Comparison of ENCODE assay signal across 20 cellular contexts in genomic region chr21:16751705-16752104, GRCh38.
"Had no signal": no experiment of that assay in that cellular context is flagged by ENCODE, and none has a peak within 500 bp of the region (broad histone marks: within the 10 kb centered on the region; RNA-seq: fewer than 3 reads in every experiment).

No MANE protein-coding gene starts in this region.

- H3K4me1 Mint-ChIP-seq: naive thymus-derived CD4-positive, alpha-beta T cell; neural progenitor cell; stimulated activated naive B cell treated with anti-CD40 and anti-IgM and Interleukin-4, amounts not matched to agents 10 μg/mL and 1 μg/mL and 100 μg/mL, for 72 hours had no signal

- H3K4me3 Mint-ChIP-seq: naive thymus-derived CD4-positive, alpha-beta T cell; neural progenitor cell; stimulated activated naive B cell treated with anti-CD40 and anti-IgM and Interleukin-4, amounts not matched to agents 10 μg/mL and 1 μg/mL and 100 μg/mL, for 72 hours had no signal

- H3K4me3 ChIP-seq: ascending aorta, esophagus muscularis mucosa, heart right ventricle, mucosa of descending colon, neural progenitor cell, sigmoid colon, transverse colon had no signal

- H3K27me3 Mint-ChIP-seq: naive thymus-derived CD4-positive, alpha-beta T cell; progenitor cell of endocrine pancreas; stimulated activated naive B cell treated with anti-CD40 and anti-IgM and Interleukin-4, amounts not matched to agents 10 μg/mL and 1 μg/mL and 100 μg/mL, for 72 hours had no signal

- H3K27ac Mint-ChIP-seq: activated naive CD4-positive, alpha-beta T cell treated with anti-CD3 and anti-CD28 coated beads, Interleukin-2, amount 50 U/mL, for 72 hours; naive thymus-derived CD4-positive, alpha-beta T cell; neural progenitor cell; progenitor cell of endocrine pancreas; stimulated activated naive B cell treated with anti-CD40 and anti-IgM and Interleukin-4, amounts not matched to agents 10 μg/mL and 1 μg/mL and 100 μg/mL, for 72 hours had no signal

- H3K4me1 ChIP-seq: ascending aorta, heart right ventricle, neural progenitor cell had no signal

- H3K36me3 Mint-ChIP-seq: activated naive CD4-positive, alpha-beta T cell treated with anti-CD3 and anti-CD28 coated beads, Interleukin-2, amount 50 U/mL, for 72 hours; naive thymus-derived CD4-positive, alpha-beta T cell; neural progenitor cell; stimulated activated naive B cell treated with anti-CD40 and anti-IgM and Interleukin-4, amounts not matched to agents 10 μg/mL and 1 μg/mL and 100 μg/mL, for 72 hours had no signal

- H3K9me3 Mint-ChIP-seq: neural progenitor cell had no signal

- H3K27ac ChIP-seq: ascending aorta, esophagus muscularis mucosa, heart right ventricle, neural progenitor cell, transverse colon had no signal

- H3K9me3 ChIP-seq: ascending aorta, esophagus muscularis mucosa, mucosa of descending colon, sigmoid colon, transverse colon had no signal

- H3K36me3 ChIP-seq: ascending aorta, esophagus muscularis mucosa, heart right ventricle, neural progenitor cell, sigmoid colon, transverse colon had no signal

- DNase-seq: activated CD4-positive, alpha-beta T cell treated with anti-CD3 and anti-CD28 coated beads for 1 hour; activated T-cell treated with anti-CD3 and anti-CD28 coated beads, Interleukin-2, amount 50 U/mL, for 1 hour; effector memory CD4-positive, alpha-beta T cell; heart right ventricle; islet precursor cell; left cardiac atrium; mucosa of descending colon; naive thymus-derived CD4-positive, alpha-beta T cell; retina; sigmoid colon; stimulated activated CD4-positive, alpha-beta T cell treated with anti-CD3 and anti-CD28 coated beads, Interleukin-2, amount 100 ng/mL, for 48 hours; stimulated activated CD8-positive, alpha-beta memory T cell treated with anti-CD3 and anti-CD28 coated beads, Interleukin-4, amount 100 ng/mL, for 48 hours; stimulated activated naive B cell treated with anti-CD40 and anti-IgM and Interleukin-4, amounts not matched to agents 10 μg/mL and 1 μg/mL and 100 μg/mL, for 72 hours; T-helper 1 cell; transverse colon had no signal

- H3K27me3 ChIP-seq: ascending aorta, esophagus muscularis mucosa, heart right ventricle, neural progenitor cell, sigmoid colon, transverse colon had no signal

- ATAC-seq: activated naive CD4-positive, alpha-beta T cell treated with anti-CD3 and anti-CD28 coated beads, Interleukin-2, amount 50 U/mL, for 72 hours; heart right ventricle; left cardiac atrium; mucosa of descending colon; naive thymus-derived CD4-positive, alpha-beta T cell; stimulated activated naive B cell treated with anti-CD40 and anti-IgM and Interleukin-4, amounts not matched to agents 10 μg/mL and 1 μg/mL and 100 μg/mL, for 72 hours had no signal
